1 cellular context compared by ENCODE assay signal in the genomic region with DNA sequence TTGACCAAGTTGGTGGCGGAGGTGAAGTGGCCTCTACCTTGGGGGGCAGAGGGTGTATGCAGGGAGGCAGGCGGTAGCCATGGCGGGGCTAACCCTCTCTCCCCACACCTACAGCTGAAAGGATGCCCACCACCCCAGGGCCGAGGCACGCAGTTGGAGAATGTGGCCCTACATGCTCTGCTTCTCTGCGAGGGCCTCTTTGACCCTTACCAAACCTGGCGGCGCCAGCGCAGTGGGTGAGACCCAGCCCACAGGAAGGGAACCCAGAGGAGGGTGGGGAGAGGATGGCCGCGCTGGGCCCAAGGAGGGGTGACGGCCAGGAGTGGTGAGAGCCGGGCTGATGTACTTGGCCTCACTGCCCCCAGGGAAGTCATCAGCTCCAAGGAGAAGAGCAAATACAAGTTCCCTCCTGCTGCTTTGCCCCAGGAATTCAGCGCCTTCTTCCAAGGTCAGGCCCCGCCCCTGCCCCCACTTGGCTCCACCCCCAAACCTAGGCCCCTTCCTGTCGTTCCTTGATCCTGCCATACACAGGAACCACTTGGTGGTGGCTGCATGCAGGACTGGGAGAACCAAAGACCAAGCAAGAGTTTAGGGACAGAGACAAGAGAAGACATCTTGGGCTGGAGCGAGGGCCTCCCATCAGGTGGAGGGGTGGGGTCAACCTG.
TF ChIP-seq lines count a peak whose summit lies in the region.

No MANE protein-coding gene starts in this region.

TF ChIP-seq in GM12878, 131 proteins besides CTCF, POLR2A, EP300 and RAD21:
- TF ChIP-seq POLR2AphosphoS5 (IDR thresholded peaks at IDR 0.05; ENCODE audit: low read length) (no peak), CBX3 (IDR thresholded peaks at IDR 0.05; ENCODE audit: borderline replicate concordance, low read depth) (no peak), EZH2 (IDR thresholded peaks at IDR 0.05; ENCODE audit: borderline replicate concordance, control insufficient read depth, low read depth, low read length) (no peak), IKZF2 (IDR thresholded peaks at IDR 0.05) (no peak), PML (IDR thresholded peaks at IDR 0.05; ENCODE audit: low read length) (no peak), ZNF207 (IDR thresholded peaks at IDR 0.05; ENCODE audit: borderline replicate concordance) (no peak), BACH1 (IDR thresholded peaks at IDR 0.05; ENCODE audit: borderline replicate concordance) (no peak), ZBTB11 (CRISPR knock-in tag; IDR thresholded peaks at IDR 0.05) (no peak), SIX5 (IDR thresholded peaks at IDR 0.05; ENCODE audit: low read depth, low read length, severe bottlenecking) (no peak)
- TF ChIP-seq, protein P1, sequence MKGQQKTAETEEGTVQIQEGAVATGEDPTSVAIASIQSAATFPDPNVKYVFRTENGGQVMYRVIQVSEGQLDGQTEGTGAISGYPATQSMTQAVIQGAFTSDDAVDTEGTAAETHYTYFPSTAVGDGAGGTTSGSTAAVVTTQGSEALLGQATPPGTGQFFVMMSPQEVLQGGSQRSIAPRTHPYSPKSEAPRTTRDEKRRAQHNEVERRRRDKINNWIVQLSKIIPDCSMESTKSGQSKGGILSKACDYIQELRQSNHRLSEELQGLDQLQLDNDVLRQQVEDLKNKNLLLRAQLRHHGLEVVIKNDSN (IDR thresholded peaks at IDR 0.05; ENCODE audit: borderline replicate concordance, extremely low read length, insufficient read depth, low read depth, low read length): no peak
